Comparison of ENCODE assay signal across 8 cellular contexts in the genomic region with DNA sequence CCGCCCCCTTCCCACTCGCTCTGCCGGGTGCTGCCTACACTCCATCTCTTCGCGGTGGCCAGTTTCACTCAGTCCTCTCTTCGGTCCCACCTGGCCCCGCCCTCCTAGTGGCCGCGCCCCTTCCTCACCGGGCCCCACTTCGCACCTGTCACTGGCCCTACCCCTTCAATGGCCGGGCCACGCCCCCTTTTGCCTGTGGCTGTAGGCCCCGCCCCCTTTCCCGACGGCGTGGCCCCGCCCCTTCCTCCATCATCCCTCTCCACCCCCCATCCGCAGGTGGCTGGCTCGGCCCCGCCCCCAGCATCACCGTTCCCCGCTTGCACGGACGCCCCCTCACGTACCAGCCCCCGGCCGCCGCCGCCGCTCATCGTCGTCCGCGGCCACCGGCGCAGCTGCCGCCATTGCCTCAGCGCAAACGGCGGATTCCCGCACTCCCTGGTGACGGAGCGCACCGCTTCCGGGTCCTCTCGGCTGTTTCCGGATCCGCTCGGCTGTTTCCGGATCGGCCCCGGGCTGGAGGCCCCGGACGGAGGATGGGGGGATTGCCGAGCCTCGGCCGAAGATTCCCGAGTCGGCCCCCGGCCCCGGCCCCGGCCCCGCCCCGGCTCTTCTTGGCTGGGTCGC. TPM values are rescaled to one million over a fixed set of nuclear protein-coding genes. Genes with fewer than 3 reads are reported as not detected.
DNase-seq lines count a peak whose midpoint lies in the region; ATAC-seq lines count a peak whose summit lies in the region.

RABEP2 (minus strand) TSS at position 477 of the 624 bp plus-strand sequence; CDS start at position 402, 75 bp downstream.

- H3K27me3 ChIP-seq in BLaER1, result no peaks in the 10 kb centered on the region

- no peaks in the 10 kb centered on the region for H4K20me1 ChIP-seq in BLaER1

- ATAC-seq in GM19372 (IDR thresholded peaks at IDR 0.05; ENCODE audit: low read depth, unreplicated experiment), result peak; percentile 63
- peak; percentile 47 for ATAC-seq in HG03520 (IDR thresholded peaks at IDR 0.05; ENCODE audit: unreplicated experiment)
- peak; percentile 94 for ATAC-seq in left lobe of liver

- H3K27ac ChIP-seq in BLaER1, result peak within 1 kb of the TSS; percentile 97

- no peaks in the 10 kb centered on the region for H3K9me3 ChIP-seq in BLaER1

- peak within 1 kb of the TSS; percentile 73 for H3K4me3 ChIP-seq in BLaER1

- peak within 1 kb of the TSS; percentile 99 for H3K4me2 ChIP-seq in BLaER1

- peaks cover 74% of the 10 kb centered on the region for H3K4me1 ChIP-seq in BLaER1

- H3K36me3 ChIP-seq in BLaER1, result peaks cover 24% of the 10 kb centered on the region

- H3K9ac ChIP-seq in BLaER1, result peak within 1 kb of the TSS; percentile 90

- peak; percentile 92 for DNase-seq in NCI-H526 treated with DMSO at 0.1 percent for 48 hours (lab: John Stamatoyannopoulos, UW)
- peak; percentile 94 to 96 for DNase-seq in activated CD4-positive, alpha-beta T cell treated with anti-CD3 and anti-CD28 coated beads, Interleukin-2, amount 50 U/mL, for 24 hours (ENCODE audit: low read depth in 1 of 2, low spot score in 1 of 2)
- DNase-seq in dedifferentiated amniotic fluid mesenchymal stem cell (ENCODE audit: extremely low spot score), result peak; percentile 86
- DNase-seq in left lobe of liver (ENCODE audit: low spot score), result peak; percentile 93
- DNase-seq in stimulated activated CD4-positive, alpha-beta T cell treated with anti-CD3 and anti-CD28 coated beads, Interleukin-2, amount 100 ng/mL, for 4 hours (ENCODE audit: low read depth), result peak; percentile 84

RNA-seq across cellular contexts. Expression of gene RABEP2, which starts in this region (rescaled TPM):
- total RNA-seq in left lobe of liver, result 6.8 TPM

Comparison
In these comparisons a context has a peak if more than half of its experiments do, and no peak if none do; other contexts are left out.
1. Peak in every context shown above with its lines: DNase-seq, ATAC-seq, H3K4me3 ChIP-seq and H3K27ac ChIP-seq.